Comparison of ENCODE assay signal across 13 cellular contexts in genomic region chr1:220818421-220819173, GRCh38. TPM values are rescaled to one million over a fixed set of nuclear protein-coding genes. Genes with fewer than 3 reads are reported as not detected.
DNase-seq lines count a peak whose midpoint lies in the region; ATAC-seq and TF ChIP-seq lines count a peak whose summit lies in the region.
"Had no signal": no experiment of that assay in that cellular context is flagged by ENCODE, and none has a peak within 500 bp of the region (broad histone marks: within the 10 kb centered on the region; RNA-seq: fewer than 3 reads in every experiment).

No MANE protein-coding gene starts in this region.

- H3K79me1 ChIP-seq in H9 (ENCODE audit: insufficient read depth, low read depth, low read length, poor library complexity, severe bottlenecking): no peaks in the 10 kb centered on the region

- H2AK5ac ChIP-seq in H9 (ENCODE audit: insufficient read length, low read length): no peak overlapping the region

- H3K36me3 ChIP-seq in suprapubic skin: no peaks in the 10 kb centered on the region

- no peak overlapping the region for H3K14ac ChIP-seq in H9 (ENCODE audit: insufficient read depth, low read length)

- TF ChIP-seq POLR2A in suprapubic skin (IDR thresholded peaks at IDR 0.05): peak in 1 of 2 donors; percentile 10

- no peaks in the 10 kb centered on the region for H3K27me3 Mint-ChIP-seq in H9 (ENCODE audit: low read depth)

- H3K9me3 ChIP-seq in H9 (ENCODE audit: control insufficient read depth, low read depth, low read length) (no peaks in the 10 kb centered on the region), suprapubic skin (no peaks in the 10 kb centered on the region)

- no peak overlapping the region for H3K9ac ChIP-seq in H9 (ENCODE audit: extremely low read depth, insufficient read length, low read length)

- H3K27ac Mint-ChIP-seq in H9: peak overlapping the region in 2 of 3 experiments; percentile 6 to 85; a peak in 2 of 7 replicates
- H3K27ac Mint-ChIP-seq: activated CD8-positive, alpha-beta T cell treated with anti-CD3 and anti-CD28 coated beads for 36 hours had no signal

- H3K79me2 ChIP-seq in H9 (ENCODE audit: insufficient read depth, low read length): no peaks in the 10 kb centered on the region

- H2BK5ac ChIP-seq in H9 (ENCODE audit: insufficient read length, low read length): no peak overlapping the region

- no peak overlapping the region for H4K8ac ChIP-seq in H9 (replicated peaks; ENCODE audit: insufficient read length, low read depth, low read length)

- WGBS in H9 (ENCODE audit: extremely low coverage, insufficient read length, low lambda C conversion rate): no CpG with 5 or more reads among the region's 14 CpGs
- WGBS in suprapubic skin: 75% methylated on average over 14 of the region's 14 CpGs

- in situ Hi-C loops in astrocyte of the cerebellum (cut with HindIII; ENCODE audit: low sequenced_read_pairs): no loop called here

- TF ChIP-seq EP300 in suprapubic skin (IDR thresholded peaks at IDR 0.05): no peak

- peaks cover 5% of the 10 kb centered on the region; the same call in 1 of the 2 replicates for H3K4me1 ChIP-seq in H9 (ENCODE audit: insufficient read depth, low read length)
- peaks cover 5% of the 10 kb centered on the region for H3K4me1 ChIP-seq in suprapubic skin

- TF ChIP-seq CTCF in H9 (conservative IDR thresholded peaks at IDR 0.05) (no peak), astrocyte of the cerebellum (IDR thresholded peaks at IDR 0.05; ENCODE audit: low read depth, low read length, missing control alignments) (no peak), suprapubic skin (IDR thresholded peaks at IDR 0.05) (no peak)

- H3K23ac ChIP-seq in H9 (ENCODE audit: insufficient read length, low read depth, low read length): no peak overlapping the region

- no peak overlapping the region for H3K4me3 Mint-ChIP-seq in H9
- H3K4me3 Mint-ChIP-seq: activated CD8-positive, alpha-beta T cell treated with anti-CD3 and anti-CD28 coated beads for 36 hours; central memory CD8-positive, alpha-beta T cell had no signal

- no peaks in the 10 kb centered on the region for H4K20me1 ChIP-seq in H9 (ENCODE audit: control insufficient read depth, insufficient read depth, insufficient read length)

- peak; percentile 80 for DNase-seq in H9
- peak; percentile 42 for DNase-seq in astrocyte of the cerebellum (ENCODE audit: low read depth)
- no peak for DNase-seq in left lobe of liver (ENCODE audit: low spot score)
- DNase-seq in suprapubic skin (ENCODE audit: low spot score in 2 of 2): no peak
- no peak for DNase-seq in activated CD4-positive, alpha-beta T cell treated with anti-CD3 and anti-CD28 coated beads for 48 hours
- DNase-seq in NCI-H345 (lab: John Stamatoyannopoulos, UW): no peak
- DNase-seq: activated CD8-positive, alpha-beta T cell treated with anti-CD3 and anti-CD28 coated beads for 36 hours; kidney; NCI-H1048; PC-9 had no signal

- H3K4me2 ChIP-seq in H9 (ENCODE audit: insufficient read depth, insufficient read length, low read length): no peak overlapping the region
- H3K4me2 ChIP-seq: PC-9 had no signal

- H3K9me3 Mint-ChIP-seq in H9: peaks cover 0 to 3% of the 10 kb centered on the region in 2 experiments; a peak in 1 of 5 replicates
- H3K9me3 Mint-ChIP-seq: central memory CD8-positive, alpha-beta T cell had no signal

- H2BK12ac ChIP-seq in H9 (ENCODE audit: insufficient read length, low read depth, low read length): no peak overlapping the region

- H3K18ac ChIP-seq in H9 (ENCODE audit: insufficient read length, low read depth, low read length): no peak overlapping the region

- no peaks in the 10 kb centered on the region for H3K27me3 ChIP-seq in H9 (ENCODE audit: insufficient read depth, low read length)
- no peaks in the 10 kb centered on the region for H3K27me3 ChIP-seq in suprapubic skin

- H4K5ac ChIP-seq in H9 (ENCODE audit: insufficient read length, low read depth, low read length): no peak overlapping the region

- no peak overlapping the region for H2AFZ ChIP-seq in H9 (ENCODE audit: low read length)
- H2AFZ ChIP-seq: PC-9 had no signal

- H3K4ac ChIP-seq in H9 (ENCODE audit: low read depth, low read length): no peak overlapping the region

- H3K4me3 ChIP-seq in astrocyte of the cerebellum (ENCODE audit: low read depth, low read length): no peak overlapping the region
- no peak overlapping the region for H3K4me3 ChIP-seq in suprapubic skin
- H3K4me3 ChIP-seq: PC-9 had no signal

- H3K23me2 ChIP-seq in H9 (ENCODE audit: insufficient read length, low read depth, low read length, poor library complexity, severe bottlenecking): no peaks in the 10 kb centered on the region

- no peak overlapping the region for H2BK120ac ChIP-seq in H9 (ENCODE audit: low read depth, low read length, poor library complexity, severe bottlenecking)

- H3K4me1 Mint-ChIP-seq in H9: peaks cover 18 to 22% of the 10 kb centered on the region in 2 experiments
- H3K4me1 Mint-ChIP-seq: central memory CD8-positive, alpha-beta T cell had no signal

- no peak overlapping the region for H2BK15ac ChIP-seq in H9 (ENCODE audit: low read depth, low read length)

- peaks cover 23 to 50% (median 46%) of the 10 kb centered on the region in 3 experiments for H3K36me3 Mint-ChIP-seq in H9 (ENCODE audit: insufficient read depth in 1 of 3, low read depth in 3 of 3)

- peak; percentile 40 for ATAC-seq in left lobe of liver
- no peak for ATAC-seq in HG03565 (IDR thresholded peaks at IDR 0.05; ENCODE audit: unreplicated experiment)
- ATAC-seq in HG03280 (IDR thresholded peaks at IDR 0.05; ENCODE audit: unreplicated experiment): no peak
- ATAC-seq: activated CD8-positive, alpha-beta T cell treated with anti-CD3 and anti-CD28 coated beads for 36 hours had no signal

- H4K91ac ChIP-seq in H9 (ENCODE audit: insufficient read length, low read depth, low read length): no peak overlapping the region

- no peak overlapping the region for H3K56ac ChIP-seq in H9 (ENCODE audit: insufficient read length, low read depth, low read length)

- H3K27ac ChIP-seq in H9 (ENCODE audit: insufficient read length, low read depth, low read length) (peak overlapping the region; percentile 20), suprapubic skin (peak overlapping the region; percentile 80)
- H3K27ac ChIP-seq: PC-9 had no signal

- H3T11ph ChIP-seq in H9 (ENCODE audit: low read length): no peak overlapping the region

- no peak overlapping the region for H2BK20ac ChIP-seq in H9 (ENCODE audit: low read depth, low read length, poor library complexity, severe bottlenecking)

RNA-seq across cellular contexts. Expression of gene MTARC1, which starts 31.9 kb away (rescaled TPM):
- total RNA-seq in H9 (2021) (33.7 and 41.2 TPM in 2 replicates), left lobe of liver (77.4 TPM), suprapubic skin (10 to 100 TPM in 1 of 4 donors, 1 to 10 TPM in 3; 2.1 to 12.7 (median 7.5) TPM)
- total RNA-seq: activated CD8-positive, alpha-beta T cell treated with anti-CD3 and anti-CD28 coated beads for 36 hours had no signal

Comparison
In these comparisons a context has a peak if more than half of its experiments do, and no peak if none do; other contexts are left out.
1. DNase-seq: peak in H9 (single experiment) and astrocyte of the cerebellum (single experiment); none in left lobe of liver (single experiment), suprapubic skin (0 of 2), activated CD4-positive, alpha-beta T cell treated with anti-CD3 and anti-CD28 coated beads for 48 hours (single experiment) and NCI-H345 (single experiment).